19 cellular contexts compared by ENCODE assay signal in genomic region chr7:115662676-115663075, GRCh38.
DNase-seq lines count a peak whose midpoint lies in the region; ATAC-seq, FAIRE-seq and TF ChIP-seq lines count a peak whose summit lies in the region.
"Had no signal": no experiment of that assay in that cellular context is flagged by ENCODE, and none has a peak within 500 bp of the region (broad histone marks: within the 10 kb centered on the region; RNA-seq: fewer than 3 reads in every experiment).

No MANE protein-coding gene starts in this region.

- H3K4me1 Mint-ChIP-seq in GM23338: peaks cover 3% of the 10 kb centered on the region; the same call in 2 of the 3 replicates
- peaks cover 6% of the 10 kb centered on the region for H3K4me1 Mint-ChIP-seq in neural progenitor cell
- H3K4me1 Mint-ChIP-seq: B cell had no signal

- DNase-seq in EH (ENCODE audit: low read depth): peak; percentile 9
- peak; percentile 24 for DNase-seq in GM23338 (ENCODE audit: low spot score)
- no peak for DNase-seq in RCC 7860 (ENCODE audit: low spot score)
- DNase-seq in osteoblast (ENCODE audit: insufficient read length, low spot score, missing footprints): peak; percentile 78
- DNase-seq in neural progenitor cell (ENCODE audit: low spot score): no peak
- DNase-seq in thyroid gland: no peak
- no peak for DNase-seq in dermis blood vessel endothelial cell
- no peak for DNase-seq in GM13976 (ENCODE audit: low spot score)
- DNase-seq: 8988T; CD8-positive, alpha-beta T cell; COR-L47; DMS 273 treated with DMSO at 0.1 percent for 48 hours; DND-41; GF-D8; GOT3 had no signal

- H3K27ac ChIP-seq in GM23338 (ENCODE audit: low read depth) (no peak overlapping the region), osteoblast (ENCODE audit: low read depth, low read length) (peak overlapping the region; percentile 45), neural progenitor cell (no peak overlapping the region), thyroid gland (no peak overlapping the region)
- H3K27ac ChIP-seq: BLaER1 treated with 17β-estradiol and CSF1 and Interleukin-3, amounts not matched to agents 10 nM and 100 nM; HL-60 had no signal

- H3F3A ChIP-seq in GM23338 (replicated peaks; ENCODE audit: low read depth) (no peaks in the 10 kb centered on the region), neural progenitor cell (ENCODE audit: low read depth) (no peaks in the 10 kb centered on the region)

- H3K9me3 Mint-ChIP-seq in GM23338 (no peaks in the 10 kb centered on the region), neural progenitor cell (no peaks in the 10 kb centered on the region)
- H3K9me3 Mint-ChIP-seq: CD8-positive, alpha-beta T cell had no signal

- H3K9me2 ChIP-seq in GM23338 (ENCODE audit: insufficient read depth): no peaks in the 10 kb centered on the region

- H3K4me2 ChIP-seq in GM23338: no peak overlapping the region
- H3K4me2 ChIP-seq in osteoblast (ENCODE audit: insufficient read depth, low read length): no peak overlapping the region
- H3K4me2 ChIP-seq in neural progenitor cell: no peak overlapping the region
- H3K4me2 ChIP-seq: BLaER1 treated with 17β-estradiol and CSF1 and Interleukin-3, amounts not matched to agents 10 nM and 100 nM had no signal

- H3K27me3 Mint-ChIP-seq in GM23338 (ENCODE audit: insufficient read depth, low read depth, poor library complexity) (peaks cover 2% of the 10 kb centered on the region), neural progenitor cell (ENCODE audit: insufficient read depth, low read depth) (no peaks in the 10 kb centered on the region)
- H3K27me3 Mint-ChIP-seq: B cell had no signal

- no peak for TF ChIP-seq CTCF in GM23338 (conservative IDR thresholded peaks at IDR 0.05; ENCODE audit: low read depth in 2 of 2)
- TF ChIP-seq CTCF in osteoblast (IDR thresholded peaks at IDR 0.05; ENCODE audit: extremely low read depth, low read depth, low read length): no peak
- TF ChIP-seq CTCF in neural progenitor cell (IDR thresholded peaks at IDR 0.05): no peak
- TF ChIP-seq CTCF in thyroid gland (IDR thresholded peaks at IDR 0.05): no peak
- TF ChIP-seq CTCF in GM13976 (IDR thresholded peaks at IDR 0.05; ENCODE audit: borderline replicate concordance, control extremely low read depth, extremely low read depth, insufficient read depth, missing control alignments): no peak

- H3K9me3 ChIP-seq in osteoblast (ENCODE audit: low read depth, low read length): no peaks in the 10 kb centered on the region
- no peaks in the 10 kb centered on the region for H3K9me3 ChIP-seq in neural progenitor cell (ENCODE audit: low read depth)
- no peaks in the 10 kb centered on the region for H3K9me3 ChIP-seq in thyroid gland
- H3K9me3 ChIP-seq: BLaER1 treated with 17β-estradiol and CSF1 and Interleukin-3, amounts not matched to agents 10 nM and 100 nM had no signal

- intact Hi-C loops in thyroid gland (cut with DNase I): no loop called here

- in situ Hi-C loops in GM13976 (cut with MboI; ENCODE audit: low sequenced_read_pairs, unreplicated experiment): no loop called here

- no peak overlapping the region for H3K9ac ChIP-seq in neural progenitor cell
- H3K9ac ChIP-seq: BLaER1 treated with 17β-estradiol and CSF1 and Interleukin-3, amounts not matched to agents 10 nM and 100 nM had no signal

- H3K36me3 Mint-ChIP-seq in GM23338 (ENCODE audit: low read depth) (no peaks in the 10 kb centered on the region), neural progenitor cell (no peaks in the 10 kb centered on the region)
- H3K36me3 Mint-ChIP-seq: CD8-positive, alpha-beta T cell had no signal

- H3K27me3 ChIP-seq in GM23338 (ENCODE audit: insufficient read depth): no peaks in the 10 kb centered on the region
- H3K27me3 ChIP-seq in osteoblast (ENCODE audit: insufficient read depth, low read length): no peaks in the 10 kb centered on the region
- no peaks in the 10 kb centered on the region for H3K27me3 ChIP-seq in neural progenitor cell
- no peaks in the 10 kb centered on the region for H3K27me3 ChIP-seq in thyroid gland
- H3K27me3 ChIP-seq: BLaER1 treated with 17β-estradiol and CSF1 and Interleukin-3, amounts not matched to agents 10 nM and 100 nM had no signal

- no peak overlapping the region for H3K4me3 ChIP-seq in GM23338
- H3K4me3 ChIP-seq in osteoblast (ENCODE audit: insufficient read depth, low read length): no peak overlapping the region
- H3K4me3 ChIP-seq in neural progenitor cell: no peak overlapping the region
- H3K4me3 ChIP-seq in thyroid gland (replicated peaks in 1 of 3): no peak overlapping the region
- H3K4me3 ChIP-seq: BLaER1 treated with 17β-estradiol and CSF1 and Interleukin-3, amounts not matched to agents 10 nM and 100 nM; K562 had no signal

- H3K4me3 Mint-ChIP-seq in GM23338 (no peak overlapping the region), neural progenitor cell (no peak overlapping the region)
- H3K4me3 Mint-ChIP-seq: B cell; CD8-positive, alpha-beta T cell had no signal

- H3K79me2 ChIP-seq in GM23338 (replicated peaks; ENCODE audit: insufficient read depth) (no peaks in the 10 kb centered on the region), osteoblast (ENCODE audit: insufficient read depth, low read length) (no peaks in the 10 kb centered on the region), neural progenitor cell (ENCODE audit: low read depth) (no peaks in the 10 kb centered on the region)

- no peaks in the 10 kb centered on the region for H3K4me1 ChIP-seq in GM23338 (ENCODE audit: insufficient read depth)
- H3K4me1 ChIP-seq in osteoblast (ENCODE audit: insufficient read depth, low read length): peaks cover 18% of the 10 kb centered on the region
- H3K4me1 ChIP-seq in neural progenitor cell: no peaks in the 10 kb centered on the region
- H3K4me1 ChIP-seq in thyroid gland: no peaks in the 10 kb centered on the region
- H3K4me1 ChIP-seq: BLaER1 treated with 17β-estradiol and CSF1 and Interleukin-3, amounts not matched to agents 10 nM and 100 nM had no signal

- peak; percentile 52 for FAIRE-seq in RCC 7860 (lab: Jason Lieb, UNC)
- FAIRE-seq: K562 had no signal

- ATAC-seq in GM23338: no peak
- ATAC-seq: CD8-positive, alpha-beta T cell; K562 had no signal

- H2AFZ ChIP-seq in GM23338: no peak overlapping the region
- H2AFZ ChIP-seq in osteoblast (ENCODE audit: low read length): no peak overlapping the region
- H2AFZ ChIP-seq in neural progenitor cell (replicated peaks): no peak overlapping the region

- H3K36me3 ChIP-seq in GM23338 (ENCODE audit: insufficient read depth) (no peaks in the 10 kb centered on the region), osteoblast (ENCODE audit: insufficient read depth, low read length) (no peaks in the 10 kb centered on the region), neural progenitor cell (no peaks in the 10 kb centered on the region), thyroid gland (no peaks in the 10 kb centered on the region)
- H3K36me3 ChIP-seq: BLaER1 treated with 17β-estradiol and CSF1 and Interleukin-3, amounts not matched to agents 10 nM and 100 nM had no signal

- TF ChIP-seq POLR2A in thyroid gland (IDR thresholded peaks at IDR 0.05): no peak

- H3K27ac Mint-ChIP-seq in GM23338: no peak overlapping the region
- no peak overlapping the region for H3K27ac Mint-ChIP-seq in neural progenitor cell
- H3K27ac Mint-ChIP-seq: B cell; CD8-positive, alpha-beta T cell had no signal

- H4K20me1 ChIP-seq in GM23338 (replicated peaks; ENCODE audit: insufficient read depth) (no peaks in the 10 kb centered on the region), osteoblast (ENCODE audit: insufficient read depth, low read length) (no peaks in the 10 kb centered on the region), neural progenitor cell (ENCODE audit: low read depth) (no peaks in the 10 kb centered on the region)
- H4K20me1 ChIP-seq: BLaER1 treated with 17β-estradiol and CSF1 and Interleukin-3, amounts not matched to agents 10 nM and 100 nM had no signal

TF ChIP-seq in GM23338, 12 proteins besides CTCF, POLR2A, EP300 and RAD21:
- TF ChIP-seq EZH2phosphoT487 (IDR thresholded peaks at IDR 0.05; ENCODE audit: unreplicated experiment): no peak
- no peak for TF ChIP-seq REST (IDR thresholded peaks at IDR 0.05; ENCODE audit: unreplicated experiment)
- TF ChIP-seq ETS1 (IDR thresholded peaks at IDR 0.05): no peak
- no peak for TF ChIP-seq ZNF114 (CRISPR knock-in tag; IDR thresholded peaks at IDR 0.05)
- TF ChIP-seq CREB1 (CRISPR knock-in tag; IDR thresholded peaks at IDR 0.05; ENCODE audit: low read depth): no peak
- TF ChIP-seq POLR2AphosphoS5 (IDR thresholded peaks at IDR 0.05; ENCODE audit: low read depth): no peak

Comparison
In these comparisons a context has a peak if more than half of its experiments do, and no peak if none do; other contexts are left out.
1. DNase-seq: peak in EH (single experiment), GM23338 (single experiment) and osteoblast (single experiment); none in RCC 7860 (single experiment), neural progenitor cell (single experiment), thyroid gland (0 of 2), dermis blood vessel endothelial cell (single experiment) and GM13976 (single experiment).